In genomic region chr9:114397848-114398605, GRCh38 we compare ENCODE assay signal across 1 cellular context.
TF ChIP-seq lines count a peak whose summit lies in the region.

No MANE protein-coding gene starts in this region.

TF ChIP-seq in HepG2, 621 proteins besides CTCF, POLR2A, EP300 and RAD21 (continued from another document and continues in another):
- TF ChIP-seq, protein P1, sequence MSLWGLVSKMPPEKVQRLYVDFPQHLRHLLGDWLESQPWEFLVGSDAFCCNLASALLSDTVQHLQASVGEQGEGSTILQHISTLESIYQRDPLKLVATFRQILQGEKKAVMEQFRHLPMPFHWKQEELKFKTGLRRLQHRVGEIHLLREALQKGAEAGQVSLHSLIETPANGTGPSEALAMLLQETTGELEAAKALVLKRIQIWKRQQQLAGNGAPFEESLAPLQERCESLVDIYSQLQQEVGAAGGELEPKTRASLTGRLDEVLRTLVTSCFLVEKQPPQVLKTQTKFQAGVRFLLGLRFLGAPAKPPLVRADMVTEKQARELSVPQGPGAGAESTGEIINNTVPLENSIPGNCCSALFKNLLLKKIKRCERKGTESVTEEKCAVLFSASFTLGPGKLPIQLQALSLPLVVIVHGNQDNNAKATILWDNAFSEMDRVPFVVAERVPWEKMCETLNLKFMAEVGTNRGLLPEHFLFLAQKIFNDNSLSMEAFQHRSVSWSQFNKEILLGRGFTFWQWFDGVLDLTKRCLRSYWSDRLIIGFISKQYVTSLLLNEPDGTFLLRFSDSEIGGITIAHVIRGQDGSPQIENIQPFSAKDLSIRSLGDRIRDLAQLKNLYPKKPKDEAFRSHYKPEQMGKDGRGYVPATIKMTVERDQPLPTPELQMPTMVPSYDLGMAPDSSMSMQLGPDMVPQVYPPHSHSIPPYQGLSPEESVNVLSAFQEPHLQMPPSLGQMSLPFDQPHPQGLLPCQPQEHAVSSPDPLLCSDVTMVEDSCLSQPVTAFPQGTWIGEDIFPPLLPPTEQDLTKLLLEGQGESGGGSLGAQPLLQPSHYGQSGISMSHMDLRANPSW (CRISPR knock-in tag; IDR thresholded peaks at IDR 0.05; ENCODE audit: borderline replicate concordance) = no peak
- TF ChIP-seq, protein P2, sequence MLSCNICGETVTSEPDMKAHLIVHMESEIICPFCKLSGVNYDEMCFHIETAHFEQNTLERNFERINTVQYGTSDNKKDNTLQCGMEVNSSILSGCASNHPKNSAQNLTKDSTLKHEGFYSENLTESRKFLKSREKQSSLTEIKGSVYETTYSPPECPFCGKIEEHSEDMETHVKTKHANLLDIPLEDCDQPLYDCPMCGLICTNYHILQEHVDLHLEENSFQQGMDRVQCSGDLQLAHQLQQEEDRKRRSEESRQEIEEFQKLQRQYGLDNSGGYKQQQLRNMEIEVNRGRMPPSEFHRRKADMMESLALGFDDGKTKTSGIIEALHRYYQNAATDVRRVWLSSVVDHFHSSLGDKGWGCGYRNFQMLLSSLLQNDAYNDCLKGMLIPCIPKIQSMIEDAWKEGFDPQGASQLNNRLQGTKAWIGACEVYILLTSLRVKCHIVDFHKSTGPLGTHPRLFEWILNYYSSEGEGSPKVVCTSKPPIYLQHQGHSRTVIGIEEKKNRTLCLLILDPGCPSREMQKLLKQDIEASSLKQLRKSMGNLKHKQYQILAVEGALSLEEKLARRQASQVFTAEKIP (CRISPR knock-in tag; IDR thresholded peaks at IDR 0.05; ENCODE audit: borderline replicate concordance) = no peak
- no peak for TF ChIP-seq PLSCR1 (CRISPR knock-in tag; IDR thresholded peaks at IDR 0.05; ENCODE audit: borderline replicate concordance)
- no peak for TF ChIP-seq JUN (CRISPR knock-in tag; IDR thresholded peaks at IDR 0.05)
- TF ChIP-seq SMARCE1 (IDR thresholded peaks at IDR 0.05; ENCODE audit: borderline replicate concordance) = no peak
- TF ChIP-seq ZNF598 (CRISPR knock-in tag; IDR thresholded peaks at IDR 0.05; ENCODE audit: borderline replicate concordance) = no peak
- no peak for TF ChIP-seq TIGD3 (CRISPR knock-in tag; IDR thresholded peaks at IDR 0.05; ENCODE audit: borderline replicate concordance)
- no peak for TF ChIP-seq TBX3 (IDR thresholded peaks at IDR 0.05; ENCODE audit: borderline replicate concordance)
- TF ChIP-seq POGK (CRISPR knock-in tag; conservative IDR thresholded peaks at IDR 0.05) = peak; percentile 68; the same call in 1 of the 2 replicates
- no peak for TF ChIP-seq IRX3 (CRISPR knock-in tag; IDR thresholded peaks at IDR 0.05; ENCODE audit: borderline replicate concordance, low read depth)
- TF ChIP-seq PRDM10 (CRISPR knock-in tag; IDR thresholded peaks at IDR 0.05; ENCODE audit: low read depth) = no peak
- TF ChIP-seq POLR2AphosphoS5 (IDR thresholded peaks at IDR 0.05; ENCODE audit: low read depth, low read length) = peak; percentile 28; the same call in 1 of the 2 replicates
- no peak for TF ChIP-seq ZEB1 (IDR thresholded peaks at IDR 0.05; ENCODE audit: insufficient replicate concordance, low read depth)
- no peak for TF ChIP-seq YEATS2 (CRISPR knock-in tag; IDR thresholded peaks at IDR 0.05; ENCODE audit: borderline replicate concordance)
- TF ChIP-seq ZNF777 (CRISPR knock-in tag; IDR thresholded peaks at IDR 0.05) = no peak; the same call in 1 of the 2 replicates
- no peak for TF ChIP-seq SRY (CRISPR knock-in tag; IDR thresholded peaks at IDR 0.05)
- peak; percentile 38; the same call in 1 of the 2 replicates for TF ChIP-seq TFDP1 (CRISPR knock-in tag; IDR thresholded peaks at IDR 0.05; ENCODE audit: borderline replicate concordance)
- 0 out of 2 replicates have a peak, but pooled peaks have one; percentile 47 for TF ChIP-seq KDM3A (CRISPR knock-in tag; IDR thresholded peaks at IDR 0.05; ENCODE audit: low read depth)
- TF ChIP-seq THAP11 (CRISPR knock-in tag; IDR thresholded peaks at IDR 0.05) = no peak
- TF ChIP-seq TFDP2 (CRISPR knock-in tag; IDR thresholded peaks at IDR 0.05) = peak; percentile 73
- TF ChIP-seq GTF3A (CRISPR knock-in tag; conservative IDR thresholded peaks at IDR 0.05) = no peak
- TF ChIP-seq POGZ (CRISPR knock-in tag; IDR thresholded peaks at IDR 0.05) = peak; percentile 55; the same call in 1 of the 2 replicates
- TF ChIP-seq ZNF83 (CRISPR knock-in tag; IDR thresholded peaks at IDR 0.05; ENCODE audit: borderline replicate concordance) = no peak
- TF ChIP-seq SMARCC2 (IDR thresholded peaks at IDR 0.05) = no peak
- TF ChIP-seq CENPT (CRISPR knock-in tag; IDR thresholded peaks at IDR 0.05; ENCODE audit: low read depth) = no peak
- TF ChIP-seq SNAPC2 (CRISPR knock-in tag; IDR thresholded peaks at IDR 0.05) = no peak
- TF ChIP-seq RBM22 (optimal IDR thresholded peaks at IDR 0.05; ENCODE audit: low read length) = no peak
- no peak for TF ChIP-seq CCAR2 (optimal IDR thresholded peaks at IDR 0.05; ENCODE audit: low read depth, low read length)
- no peak for TF ChIP-seq ZNF30 (CRISPR knock-in tag; IDR thresholded peaks at IDR 0.05)
- TF ChIP-seq, protein P3, sequence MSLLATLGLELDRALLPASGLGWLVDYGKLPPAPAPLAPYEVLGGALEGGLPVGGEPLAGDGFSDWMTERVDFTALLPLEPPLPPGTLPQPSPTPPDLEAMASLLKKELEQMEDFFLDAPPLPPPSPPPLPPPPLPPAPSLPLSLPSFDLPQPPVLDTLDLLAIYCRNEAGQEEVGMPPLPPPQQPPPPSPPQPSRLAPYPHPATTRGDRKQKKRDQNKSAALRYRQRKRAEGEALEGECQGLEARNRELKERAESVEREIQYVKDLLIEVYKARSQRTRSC (CRISPR knock-in tag; IDR thresholded peaks at IDR 0.05; ENCODE audit: low read depth) = no peak
- TF ChIP-seq ZFP82 (CRISPR knock-in tag; IDR thresholded peaks at IDR 0.05; ENCODE audit: borderline replicate concordance) = no peak
- no peak for TF ChIP-seq ZBTB20 (CRISPR knock-in tag; IDR thresholded peaks at IDR 0.05; ENCODE audit: borderline replicate concordance, low read depth)
- TF ChIP-seq ATF7 (IDR thresholded peaks at IDR 0.05) = no peak
- no peak for TF ChIP-seq ATF7 (CRISPR knock-in tag; IDR thresholded peaks at IDR 0.05)
- TF ChIP-seq FOSL1 (CRISPR knock-in tag; IDR thresholded peaks at IDR 0.05; ENCODE audit: borderline replicate concordance) = no peak
- no peak for TF ChIP-seq PAX8 (CRISPR knock-in tag; IDR thresholded peaks at IDR 0.05; ENCODE audit: borderline replicate concordance)
- no peak for TF ChIP-seq MAFF (IDR thresholded peaks at IDR 0.05; ENCODE audit: low read depth, low read length)
- TF ChIP-seq RCOR2 (CRISPR knock-in tag; IDR thresholded peaks at IDR 0.05) = peak; percentile 77
- TF ChIP-seq SNAI1 (CRISPR knock-in tag; IDR thresholded peaks at IDR 0.05; ENCODE audit: borderline replicate concordance) = 0 out of 2 replicates have a peak, but pooled peaks have one; percentile 30
- TF ChIP-seq, protein P4, sequence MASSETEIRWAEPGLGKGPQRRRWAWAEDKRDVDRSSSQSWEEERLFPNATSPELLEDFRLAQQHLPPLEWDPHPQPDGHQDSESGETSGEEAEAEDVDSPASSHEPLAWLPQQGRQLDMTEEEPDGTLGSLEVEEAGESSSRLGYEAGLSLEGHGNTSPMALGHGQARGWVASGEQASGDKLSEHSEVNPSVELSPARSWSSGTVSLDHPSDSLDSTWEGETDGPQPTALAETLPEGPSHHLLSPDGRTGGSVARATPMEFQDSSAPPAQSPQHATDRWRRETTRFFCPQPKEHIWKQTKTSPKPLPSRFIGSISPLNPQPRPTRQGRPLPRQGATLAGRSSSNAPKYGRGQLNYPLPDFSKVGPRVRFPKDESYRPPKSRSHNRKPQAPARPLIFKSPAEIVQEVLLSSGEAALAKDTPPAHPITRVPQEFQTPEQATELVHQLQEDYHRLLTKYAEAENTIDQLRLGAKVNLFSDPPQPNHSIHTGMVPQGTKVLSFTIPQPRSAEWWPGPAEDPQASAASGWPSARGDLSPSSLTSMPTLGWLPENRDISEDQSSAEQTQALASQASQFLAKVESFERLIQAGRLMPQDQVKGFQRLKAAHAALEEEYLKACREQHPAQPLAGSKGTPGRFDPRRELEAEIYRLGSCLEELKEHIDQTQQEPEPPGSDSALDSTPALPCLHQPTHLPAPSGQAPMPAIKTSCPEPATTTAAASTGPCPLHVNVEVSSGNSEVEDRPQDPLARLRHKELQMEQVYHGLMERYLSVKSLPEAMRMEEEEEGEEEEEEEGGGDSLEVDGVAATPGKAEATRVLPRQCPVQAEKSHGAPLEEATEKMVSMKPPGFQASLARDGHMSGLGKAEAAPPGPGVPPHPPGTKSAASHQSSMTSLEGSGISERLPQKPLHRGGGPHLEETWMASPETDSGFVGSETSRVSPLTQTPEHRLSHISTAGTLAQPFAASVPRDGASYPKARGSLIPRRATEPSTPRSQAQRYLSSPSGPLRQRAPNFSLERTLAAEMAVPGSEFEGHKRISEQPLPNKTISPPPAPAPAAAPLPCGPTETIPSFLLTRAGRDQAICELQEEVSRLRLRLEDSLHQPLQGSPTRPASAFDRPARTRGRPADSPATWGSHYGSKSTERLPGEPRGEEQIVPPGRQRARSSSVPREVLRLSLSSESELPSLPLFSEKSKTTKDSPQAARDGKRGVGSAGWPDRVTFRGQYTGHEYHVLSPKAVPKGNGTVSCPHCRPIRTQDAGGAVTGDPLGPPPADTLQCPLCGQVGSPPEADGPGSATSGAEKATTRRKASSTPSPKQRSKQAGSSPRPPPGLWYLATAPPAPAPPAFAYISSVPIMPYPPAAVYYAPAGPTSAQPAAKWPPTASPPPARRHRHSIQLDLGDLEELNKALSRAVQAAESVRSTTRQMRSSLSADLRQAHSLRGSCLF (CRISPR knock-in tag; IDR thresholded peaks at IDR 0.05; ENCODE audit: borderline replicate concordance) = no peak
- no peak for TF ChIP-seq FOXA1 (IDR thresholded peaks at IDR 0.05)
- TF ChIP-seq FOXA1 (CRISPR knock-in tag; IDR thresholded peaks at IDR 0.05) = no peak
- no peak for TF ChIP-seq PTBP1 (IDR thresholded peaks at IDR 0.05; ENCODE audit: low read depth, low read length, poor library complexity, severe bottlenecking)
- no peak for TF ChIP-seq ZNF501 (CRISPR knock-in tag; IDR thresholded peaks at IDR 0.05)
